3 cellular contexts compared by ENCODE assay signal in the genomic region with DNA sequence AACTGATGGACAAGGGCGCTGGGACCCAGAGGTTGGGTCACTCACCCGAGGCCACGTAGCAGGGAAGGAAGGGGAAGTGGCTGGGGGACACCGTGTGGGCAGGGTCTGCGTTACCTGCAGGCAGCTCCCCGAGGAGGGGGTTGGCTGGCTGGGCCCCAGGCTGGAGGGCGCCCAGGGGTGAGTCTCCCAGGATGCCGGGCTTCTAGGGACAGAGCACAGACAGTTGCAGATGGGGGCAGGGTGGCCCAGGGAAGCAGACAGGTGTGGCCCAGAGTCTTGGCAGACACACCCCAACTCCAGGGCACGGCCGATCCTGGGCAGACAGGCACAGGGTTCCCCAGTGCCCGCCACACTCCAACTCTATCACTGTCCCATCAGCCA.
A peak's percentile ranks its signal among the peaks of the same experiment; 100 is the strongest.
TF ChIP-seq lines count a peak whose summit lies in the region.

No MANE protein-coding gene starts in this region.

TF ChIP-seq in SK-N-SH, 30 proteins besides CTCF, POLR2A, EP300 and RAD21 (continues in another document):
- no peak for TF ChIP-seq MXI1 (IDR thresholded peaks at IDR 0.05; ENCODE audit: low read depth, low read length)
- TF ChIP-seq SIN3A (IDR thresholded peaks at IDR 0.05; ENCODE audit: borderline replicate concordance, low read depth, low read length) = no peak
- TF ChIP-seq, protein P1, sequence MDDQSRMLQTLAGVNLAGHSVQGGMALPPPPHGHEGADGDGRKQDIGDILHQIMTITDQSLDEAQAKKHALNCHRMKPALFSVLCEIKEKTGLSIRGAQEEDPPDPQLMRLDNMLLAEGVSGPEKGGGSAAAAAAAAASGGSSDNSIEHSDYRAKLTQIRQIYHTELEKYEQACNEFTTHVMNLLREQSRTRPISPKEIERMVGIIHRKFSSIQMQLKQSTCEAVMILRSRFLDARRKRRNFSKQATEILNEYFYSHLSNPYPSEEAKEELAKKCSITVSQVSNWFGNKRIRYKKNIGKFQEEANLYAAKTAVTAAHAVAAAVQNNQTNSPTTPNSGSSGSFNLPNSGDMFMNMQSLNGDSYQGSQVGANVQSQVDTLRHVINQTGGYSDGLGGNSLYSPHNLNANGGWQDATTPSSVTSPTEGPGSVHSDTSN (IDR thresholded peaks at IDR 0.05) = no peak
- TF ChIP-seq FOSL2 (IDR thresholded peaks at IDR 0.05; ENCODE audit: borderline replicate concordance, low read depth) = no peak
- no peak for TF ChIP-seq TAF1 (IDR thresholded peaks at IDR 0.05; ENCODE audit: borderline replicate concordance, low read depth, low read length)
- no peak for TF ChIP-seq GABPA (IDR thresholded peaks at IDR 0.05; ENCODE audit: low read depth)
- TF ChIP-seq, protein P2, sequence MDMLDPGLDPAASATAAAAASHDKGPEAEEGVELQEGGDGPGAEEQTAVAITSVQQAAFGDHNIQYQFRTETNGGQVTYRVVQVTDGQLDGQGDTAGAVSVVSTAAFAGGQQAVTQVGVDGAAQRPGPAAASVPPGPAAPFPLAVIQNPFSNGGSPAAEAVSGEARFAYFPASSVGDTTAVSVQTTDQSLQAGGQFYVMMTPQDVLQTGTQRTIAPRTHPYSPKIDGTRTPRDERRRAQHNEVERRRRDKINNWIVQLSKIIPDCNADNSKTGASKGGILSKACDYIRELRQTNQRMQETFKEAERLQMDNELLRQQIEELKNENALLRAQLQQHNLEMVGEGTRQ (IDR thresholded peaks at IDR 0.05; ENCODE audit: borderline replicate concordance, low read depth, low read length) = no peak
- TF ChIP-seq TCF12 (IDR thresholded peaks at IDR 0.05) = no peak
- no peak for TF ChIP-seq TEAD4 (IDR thresholded peaks at IDR 0.05; ENCODE audit: borderline replicate concordance, insufficient read depth)
- no peak for TF ChIP-seq JUND (IDR thresholded peaks at IDR 0.05)
- no peak for TF ChIP-seq IRF3 (IDR thresholded peaks at IDR 0.05; ENCODE audit: low read depth, low read length)
- no peak for TF ChIP-seq RXRA (IDR thresholded peaks at IDR 0.05; ENCODE audit: borderline replicate concordance, low read depth)
- no peak for TF ChIP-seq RFX5 (IDR thresholded peaks at IDR 0.05; ENCODE audit: low read length)
- TF ChIP-seq NFIC (IDR thresholded peaks at IDR 0.05; ENCODE audit: borderline replicate concordance) = no peak

TF ChIP-seq in SK-N-SH treated with all-trans-retinoic acid at 6 μM for 48 hours, 23 proteins besides CTCF, POLR2A, EP300 and RAD21:
- TF ChIP-seq, protein P3, sequence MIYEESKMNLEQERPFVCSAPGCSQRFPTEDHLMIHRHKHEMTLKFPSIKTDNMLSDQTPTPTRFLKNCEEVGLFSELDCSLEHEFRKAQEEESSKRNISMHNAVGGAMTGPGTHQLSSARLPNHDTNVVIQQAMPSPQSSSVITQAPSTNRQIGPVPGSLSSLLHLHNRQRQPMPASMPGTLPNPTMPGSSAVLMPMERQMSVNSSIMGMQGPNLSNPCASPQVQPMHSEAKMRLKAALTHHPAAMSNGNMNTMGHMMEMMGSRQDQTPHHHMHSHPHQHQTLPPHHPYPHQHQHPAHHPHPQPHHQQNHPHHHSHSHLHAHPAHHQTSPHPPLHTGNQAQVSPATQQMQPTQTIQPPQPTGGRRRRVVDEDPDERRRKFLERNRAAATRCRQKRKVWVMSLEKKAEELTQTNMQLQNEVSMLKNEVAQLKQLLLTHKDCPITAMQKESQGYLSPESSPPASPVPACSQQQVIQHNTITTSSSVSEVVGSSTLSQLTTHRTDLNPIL (CRISPR knock-in tag; IDR thresholded peaks at IDR 0.05; ENCODE audit: low read depth) = no peak
- TF ChIP-seq POU6F1 (CRISPR knock-in tag; IDR thresholded peaks at IDR 0.05; ENCODE audit: borderline replicate concordance, low read depth) = no peak
- TF ChIP-seq OSR1 (CRISPR knock-in tag; IDR thresholded peaks at IDR 0.05) = no peak
- TF ChIP-seq CSRNP3 (CRISPR knock-in tag; IDR thresholded peaks at IDR 0.05) = no peak
- no peak for TF ChIP-seq TCF4 (CRISPR knock-in tag; IDR thresholded peaks at IDR 0.05; ENCODE audit: borderline replicate concordance)
- no peak for TF ChIP-seq GLIS3 (CRISPR knock-in tag; IDR thresholded peaks at IDR 0.05)
- no peak for TF ChIP-seq PPARA (CRISPR knock-in tag; IDR thresholded peaks at IDR 0.05; ENCODE audit: borderline replicate concordance)
- TF ChIP-seq ZC3H10 (CRISPR knock-in tag; IDR thresholded peaks at IDR 0.05) = no peak
- no peak for TF ChIP-seq BACH2 (CRISPR knock-in tag; IDR thresholded peaks at IDR 0.05; ENCODE audit: borderline replicate concordance)
- TF ChIP-seq TOX (CRISPR knock-in tag; IDR thresholded peaks at IDR 0.05; ENCODE audit: borderline replicate concordance) = no peak

TF ChIP-seq in HepG2, 621 proteins besides CTCF, POLR2A, EP300 and RAD21:
- TF ChIP-seq, protein P4, sequence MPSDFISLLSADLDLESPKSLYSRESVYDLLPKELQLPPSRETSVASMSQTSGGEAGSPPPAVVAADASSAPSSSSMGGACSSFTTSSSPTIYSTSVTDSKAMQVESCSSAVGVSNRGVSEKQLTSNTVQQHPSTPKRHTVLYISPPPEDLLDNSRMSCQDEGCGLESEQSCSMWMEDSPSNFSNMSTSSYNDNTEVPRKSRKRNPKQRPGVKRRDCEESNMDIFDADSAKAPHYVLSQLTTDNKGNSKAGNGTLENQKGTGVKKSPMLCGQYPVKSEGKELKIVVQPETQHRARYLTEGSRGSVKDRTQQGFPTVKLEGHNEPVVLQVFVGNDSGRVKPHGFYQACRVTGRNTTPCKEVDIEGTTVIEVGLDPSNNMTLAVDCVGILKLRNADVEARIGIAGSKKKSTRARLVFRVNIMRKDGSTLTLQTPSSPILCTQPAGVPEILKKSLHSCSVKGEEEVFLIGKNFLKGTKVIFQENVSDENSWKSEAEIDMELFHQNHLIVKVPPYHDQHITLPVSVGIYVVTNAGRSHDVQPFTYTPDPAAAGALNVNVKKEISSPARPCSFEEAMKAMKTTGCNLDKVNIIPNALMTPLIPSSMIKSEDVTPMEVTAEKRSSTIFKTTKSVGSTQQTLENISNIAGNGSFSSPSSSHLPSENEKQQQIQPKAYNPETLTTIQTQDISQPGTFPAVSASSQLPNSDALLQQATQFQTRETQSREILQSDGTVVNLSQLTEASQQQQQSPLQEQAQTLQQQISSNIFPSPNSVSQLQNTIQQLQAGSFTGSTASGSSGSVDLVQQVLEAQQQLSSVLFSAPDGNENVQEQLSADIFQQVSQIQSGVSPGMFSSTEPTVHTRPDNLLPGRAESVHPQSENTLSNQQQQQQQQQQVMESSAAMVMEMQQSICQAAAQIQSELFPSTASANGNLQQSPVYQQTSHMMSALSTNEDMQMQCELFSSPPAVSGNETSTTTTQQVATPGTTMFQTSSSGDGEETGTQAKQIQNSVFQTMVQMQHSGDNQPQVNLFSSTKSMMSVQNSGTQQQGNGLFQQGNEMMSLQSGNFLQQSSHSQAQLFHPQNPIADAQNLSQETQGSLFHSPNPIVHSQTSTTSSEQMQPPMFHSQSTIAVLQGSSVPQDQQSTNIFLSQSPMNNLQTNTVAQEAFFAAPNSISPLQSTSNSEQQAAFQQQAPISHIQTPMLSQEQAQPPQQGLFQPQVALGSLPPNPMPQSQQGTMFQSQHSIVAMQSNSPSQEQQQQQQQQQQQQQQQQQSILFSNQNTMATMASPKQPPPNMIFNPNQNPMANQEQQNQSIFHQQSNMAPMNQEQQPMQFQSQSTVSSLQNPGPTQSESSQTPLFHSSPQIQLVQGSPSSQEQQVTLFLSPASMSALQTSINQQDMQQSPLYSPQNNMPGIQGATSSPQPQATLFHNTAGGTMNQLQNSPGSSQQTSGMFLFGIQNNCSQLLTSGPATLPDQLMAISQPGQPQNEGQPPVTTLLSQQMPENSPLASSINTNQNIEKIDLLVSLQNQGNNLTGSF (CRISPR knock-in tag; IDR thresholded peaks at IDR 0.05) = no peak
- TF ChIP-seq AGO2 (optimal IDR thresholded peaks at IDR 0.05; ENCODE audit: low read depth, low read length) = peak; percentile 81
- no peak for TF ChIP-seq ETV6 (CRISPR knock-in tag; conservative IDR thresholded peaks at IDR 0.05)
